In the genomic region with DNA sequence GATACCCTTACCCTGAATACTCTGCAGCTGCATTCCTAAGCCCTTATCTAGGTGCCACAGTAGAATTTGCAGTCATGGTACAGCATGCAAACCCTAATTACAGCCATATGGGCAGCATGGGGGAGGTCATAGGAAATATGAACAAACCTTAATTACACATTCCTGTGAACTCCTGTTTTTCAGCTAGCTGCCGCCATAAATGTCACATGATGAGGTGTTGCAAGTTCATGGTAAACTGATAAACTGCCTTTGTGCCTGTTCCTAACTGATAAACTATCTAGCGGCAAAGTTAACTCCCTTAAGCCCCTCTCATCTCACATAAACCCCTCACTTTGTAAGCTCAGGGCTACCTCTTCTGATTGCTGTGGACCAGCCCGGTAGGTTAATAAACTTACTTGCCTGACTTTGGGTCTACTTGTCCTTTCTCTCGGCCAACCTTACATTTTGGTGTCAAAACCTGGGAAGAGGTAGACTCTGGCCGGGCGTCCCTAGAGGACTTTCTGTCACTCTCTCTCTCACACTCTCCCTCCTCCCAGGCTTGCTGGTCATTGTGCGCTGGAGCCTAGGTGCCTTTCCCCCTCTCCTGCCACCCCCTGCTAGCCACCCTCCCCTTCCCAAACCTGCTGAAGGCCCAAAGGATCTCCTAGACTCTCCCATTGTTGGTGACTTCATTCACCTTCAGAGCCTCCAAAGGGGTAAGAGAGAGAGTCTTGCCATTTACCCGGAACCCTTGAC, we compare ENCODE assay signal across 1 cellular context.
TF ChIP-seq lines count a peak whose summit lies in the region.

No MANE protein-coding gene starts in this region.

TF ChIP-seq in K562, 482 proteins besides CTCF, POLR2A, EP300 and RAD21 (continues in another document):
- TF ChIP-seq, protein P1, sequence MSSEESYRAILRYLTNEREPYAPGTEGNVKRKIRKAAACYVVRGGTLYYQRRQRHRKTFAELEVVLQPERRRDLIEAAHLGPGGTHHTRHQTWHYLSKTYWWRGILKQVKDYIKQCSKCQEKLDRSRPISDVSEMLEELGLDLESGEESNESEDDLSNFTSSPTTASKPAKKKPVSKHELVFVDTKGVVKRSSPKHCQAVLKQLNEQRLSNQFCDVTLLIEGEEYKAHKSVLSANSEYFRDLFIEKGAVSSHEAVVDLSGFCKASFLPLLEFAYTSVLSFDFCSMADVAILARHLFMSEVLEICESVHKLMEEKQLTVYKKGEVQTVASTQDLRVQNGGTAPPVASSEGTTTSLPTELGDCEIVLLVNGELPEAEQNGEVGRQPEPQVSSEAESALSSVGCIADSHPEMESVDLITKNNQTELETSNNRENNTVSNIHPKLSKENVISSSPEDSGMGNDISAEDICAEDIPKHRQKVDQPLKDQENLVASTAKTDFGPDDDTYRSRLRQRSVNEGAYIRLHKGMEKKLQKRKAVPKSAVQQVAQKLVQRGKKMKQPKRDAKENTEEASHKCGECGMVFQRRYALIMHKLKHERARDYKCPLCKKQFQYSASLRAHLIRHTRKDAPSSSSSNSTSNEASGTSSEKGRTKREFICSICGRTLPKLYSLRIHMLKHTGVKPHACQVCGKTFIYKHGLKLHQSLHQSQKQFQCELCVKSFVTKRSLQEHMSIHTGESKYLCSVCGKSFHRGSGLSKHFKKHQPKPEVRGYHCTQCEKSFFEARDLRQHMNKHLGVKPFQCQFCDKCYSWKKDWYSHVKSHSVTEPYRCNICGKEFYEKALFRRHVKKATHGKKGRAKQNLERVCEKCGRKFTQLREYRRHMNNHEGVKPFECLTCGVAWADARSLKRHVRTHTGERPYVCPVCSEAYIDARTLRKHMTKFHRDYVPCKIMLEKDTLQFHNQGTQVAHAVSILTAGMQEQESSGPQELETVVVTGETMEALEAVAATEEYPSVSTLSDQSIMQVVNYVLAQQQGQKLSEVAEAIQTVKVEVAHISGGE (CRISPR knock-in tag; IDR thresholded peaks at IDR 0.05): peak in 1 of 3 experiments; percentile 61; a peak in 2 of 6 replicates
- TF ChIP-seq, protein P2, sequence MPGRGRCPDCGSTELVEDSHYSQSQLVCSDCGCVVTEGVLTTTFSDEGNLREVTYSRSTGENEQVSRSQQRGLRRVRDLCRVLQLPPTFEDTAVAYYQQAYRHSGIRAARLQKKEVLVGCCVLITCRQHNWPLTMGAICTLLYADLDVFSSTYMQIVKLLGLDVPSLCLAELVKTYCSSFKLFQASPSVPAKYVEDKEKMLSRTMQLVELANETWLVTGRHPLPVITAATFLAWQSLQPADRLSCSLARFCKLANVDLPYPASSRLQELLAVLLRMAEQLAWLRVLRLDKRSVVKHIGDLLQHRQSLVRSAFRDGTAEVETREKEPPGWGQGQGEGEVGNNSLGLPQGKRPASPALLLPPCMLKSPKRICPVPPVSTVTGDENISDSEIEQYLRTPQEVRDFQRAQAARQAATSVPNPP (IDR thresholded peaks at IDR 0.05; ENCODE audit: borderline replicate concordance, insufficient read depth, insufficient read length): no peak
- TF ChIP-seq CEBPB (tag; IDR thresholded peaks at IDR 0.05): peak; percentile 78
- TF ChIP-seq, protein P3, sequence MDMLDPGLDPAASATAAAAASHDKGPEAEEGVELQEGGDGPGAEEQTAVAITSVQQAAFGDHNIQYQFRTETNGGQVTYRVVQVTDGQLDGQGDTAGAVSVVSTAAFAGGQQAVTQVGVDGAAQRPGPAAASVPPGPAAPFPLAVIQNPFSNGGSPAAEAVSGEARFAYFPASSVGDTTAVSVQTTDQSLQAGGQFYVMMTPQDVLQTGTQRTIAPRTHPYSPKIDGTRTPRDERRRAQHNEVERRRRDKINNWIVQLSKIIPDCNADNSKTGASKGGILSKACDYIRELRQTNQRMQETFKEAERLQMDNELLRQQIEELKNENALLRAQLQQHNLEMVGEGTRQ (CRISPR knock-in tag; IDR thresholded peaks at IDR 0.05): peak; percentile 63
- TF ChIP-seq, protein P4, sequence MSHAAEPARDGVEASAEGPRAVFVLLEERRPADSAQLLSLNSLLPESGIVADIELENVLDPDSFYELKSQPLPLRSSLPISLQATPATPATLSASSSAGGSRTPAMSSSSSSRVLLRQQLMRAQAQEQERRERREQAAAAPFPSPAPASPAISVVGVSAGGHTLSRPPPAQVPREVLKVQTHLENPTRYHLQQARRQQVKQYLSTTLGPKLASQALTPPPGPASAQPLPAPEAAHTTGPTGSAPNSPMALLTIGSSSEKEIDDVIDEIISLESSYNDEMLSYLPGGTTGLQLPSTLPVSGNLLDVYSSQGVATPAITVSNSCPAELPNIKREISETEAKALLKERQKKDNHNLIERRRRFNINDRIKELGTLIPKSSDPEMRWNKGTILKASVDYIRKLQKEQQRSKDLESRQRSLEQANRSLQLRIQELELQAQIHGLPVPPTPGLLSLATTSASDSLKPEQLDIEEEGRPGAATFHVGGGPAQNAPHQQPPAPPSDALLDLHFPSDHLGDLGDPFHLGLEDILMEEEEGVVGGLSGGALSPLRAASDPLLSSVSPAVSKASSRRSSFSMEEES (CRISPR knock-in tag; IDR thresholded peaks at IDR 0.05): peak; percentile 84
- peak; percentile 77 for TF ChIP-seq TAL1 (IDR thresholded peaks at IDR 0.05)
- no peak for TF ChIP-seq ZNF121 (CRISPR knock-in tag; conservative IDR thresholded peaks at IDR 0.05)
- TF ChIP-seq MTA2 (IDR thresholded peaks at IDR 0.05; ENCODE audit: low read depth): peak; percentile 44; the same call in 1 of the 2 replicates
- no peak for TF ChIP-seq ARHGAP35 (IDR thresholded peaks at IDR 0.05; ENCODE audit: partially characterized antibody)
- TF ChIP-seq, protein P5, sequence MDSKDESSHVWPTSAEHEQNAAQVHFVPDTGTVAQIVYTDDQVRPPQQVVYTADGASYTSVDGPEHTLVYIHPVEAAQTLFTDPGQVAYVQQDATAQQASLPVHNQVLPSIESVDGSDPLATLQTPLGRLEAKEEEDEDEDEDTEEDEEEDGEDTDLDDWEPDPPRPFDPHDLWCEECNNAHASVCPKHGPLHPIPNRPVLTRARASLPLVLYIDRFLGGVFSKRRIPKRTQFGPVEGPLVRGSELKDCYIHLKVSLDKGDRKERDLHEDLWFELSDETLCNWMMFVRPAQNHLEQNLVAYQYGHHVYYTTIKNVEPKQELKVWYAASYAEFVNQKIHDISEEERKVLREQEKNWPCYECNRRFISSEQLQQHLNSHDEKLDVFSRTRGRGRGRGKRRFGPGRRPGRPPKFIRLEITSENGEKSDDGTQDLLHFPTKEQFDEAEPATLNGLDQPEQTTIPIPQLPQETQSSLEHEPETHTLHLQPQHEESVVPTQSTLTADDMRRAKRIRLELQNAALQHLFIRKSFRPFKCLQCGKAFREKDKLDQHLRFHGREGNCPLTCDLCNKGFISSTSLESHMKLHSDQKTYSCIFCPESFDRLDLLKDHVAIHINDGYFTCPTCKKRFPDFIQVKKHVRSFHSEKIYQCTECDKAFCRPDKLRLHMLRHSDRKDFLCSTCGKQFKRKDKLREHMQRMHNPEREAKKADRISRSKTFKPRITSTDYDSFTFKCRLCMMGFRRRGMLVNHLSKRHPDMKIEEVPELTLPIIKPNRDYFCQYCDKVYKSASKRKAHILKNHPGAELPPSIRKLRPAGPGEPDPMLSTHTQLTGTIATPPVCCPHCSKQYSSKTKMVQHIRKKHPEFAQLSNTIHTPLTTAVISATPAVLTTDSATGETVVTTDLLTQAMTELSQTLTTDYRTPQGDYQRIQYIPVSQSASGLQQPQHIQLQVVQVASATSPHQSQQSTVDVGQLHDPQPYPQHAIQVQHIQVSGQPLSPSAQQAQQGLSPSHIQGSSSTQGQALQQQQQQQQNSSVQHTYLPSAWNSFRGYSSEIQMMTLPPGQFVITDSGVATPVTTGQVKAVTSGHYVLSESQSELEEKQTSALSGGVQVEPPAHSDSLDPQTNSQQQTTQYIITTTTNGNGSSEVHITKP (IDR thresholded peaks at IDR 0.05; ENCODE audit: partially characterized antibody): peak; percentile 12
- no peak for TF ChIP-seq PHF21A (IDR thresholded peaks at IDR 0.05; ENCODE audit: borderline replicate concordance, low read depth)
- 0 out of 2 replicates have a peak, but pooled peaks have one; percentile 24 for TF ChIP-seq DMBX1 (CRISPR knock-in tag; IDR thresholded peaks at IDR 0.05; ENCODE audit: borderline replicate concordance)
- TF ChIP-seq SOX6 (IDR thresholded peaks at IDR 0.05): peak; percentile 46
- TF ChIP-seq SMARCE1 (IDR thresholded peaks at IDR 0.05): peak; percentile 33; the same call in 1 of the 2 replicates
- TF ChIP-seq TEAD4 (IDR thresholded peaks at IDR 0.05; ENCODE audit: low read length): peak; percentile 72
- TF ChIP-seq TEAD4 (CRISPR knock-in tag; IDR thresholded peaks at IDR 0.05; ENCODE audit: borderline replicate concordance): no peak
- TF ChIP-seq, protein P6, sequence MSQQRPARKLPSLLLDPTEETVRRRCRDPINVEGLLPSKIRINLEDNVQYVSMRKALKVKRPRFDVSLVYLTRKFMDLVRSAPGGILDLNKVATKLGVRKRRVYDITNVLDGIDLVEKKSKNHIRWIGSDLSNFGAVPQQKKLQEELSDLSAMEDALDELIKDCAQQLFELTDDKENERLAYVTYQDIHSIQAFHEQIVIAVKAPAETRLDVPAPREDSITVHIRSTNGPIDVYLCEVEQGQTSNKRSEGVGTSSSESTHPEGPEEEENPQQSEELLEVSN (IDR thresholded peaks at IDR 0.05; ENCODE audit: borderline replicate concordance in 1 of 2, extremely low read depth in 1 of 2, insufficient read depth in 1 of 2, insufficient read length in 1 of 2, low read depth in 1 of 2, low read length in 1 of 2, poor library complexity in 1 of 2, severe bottlenecking in 1 of 2): peak; percentile 26 to 37
- TF ChIP-seq, protein P7, sequence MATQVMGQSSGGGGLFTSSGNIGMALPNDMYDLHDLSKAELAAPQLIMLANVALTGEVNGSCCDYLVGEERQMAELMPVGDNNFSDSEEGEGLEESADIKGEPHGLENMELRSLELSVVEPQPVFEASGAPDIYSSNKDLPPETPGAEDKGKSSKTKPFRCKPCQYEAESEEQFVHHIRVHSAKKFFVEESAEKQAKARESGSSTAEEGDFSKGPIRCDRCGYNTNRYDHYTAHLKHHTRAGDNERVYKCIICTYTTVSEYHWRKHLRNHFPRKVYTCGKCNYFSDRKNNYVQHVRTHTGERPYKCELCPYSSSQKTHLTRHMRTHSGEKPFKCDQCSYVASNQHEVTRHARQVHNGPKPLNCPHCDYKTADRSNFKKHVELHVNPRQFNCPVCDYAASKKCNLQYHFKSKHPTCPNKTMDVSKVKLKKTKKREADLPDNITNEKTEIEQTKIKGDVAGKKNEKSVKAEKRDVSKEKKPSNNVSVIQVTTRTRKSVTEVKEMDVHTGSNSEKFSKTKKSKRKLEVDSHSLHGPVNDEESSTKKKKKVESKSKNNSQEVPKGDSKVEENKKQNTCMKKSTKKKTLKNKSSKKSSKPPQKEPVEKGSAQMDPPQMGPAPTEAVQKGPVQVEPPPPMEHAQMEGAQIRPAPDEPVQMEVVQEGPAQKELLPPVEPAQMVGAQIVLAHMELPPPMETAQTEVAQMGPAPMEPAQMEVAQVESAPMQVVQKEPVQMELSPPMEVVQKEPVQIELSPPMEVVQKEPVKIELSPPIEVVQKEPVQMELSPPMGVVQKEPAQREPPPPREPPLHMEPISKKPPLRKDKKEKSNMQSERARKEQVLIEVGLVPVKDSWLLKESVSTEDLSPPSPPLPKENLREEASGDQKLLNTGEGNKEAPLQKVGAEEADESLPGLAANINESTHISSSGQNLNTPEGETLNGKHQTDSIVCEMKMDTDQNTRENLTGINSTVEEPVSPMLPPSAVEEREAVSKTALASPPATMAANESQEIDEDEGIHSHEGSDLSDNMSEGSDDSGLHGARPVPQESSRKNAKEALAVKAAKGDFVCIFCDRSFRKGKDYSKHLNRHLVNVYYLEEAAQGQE (CRISPR knock-in tag; IDR thresholded peaks at IDR 0.05; ENCODE audit: low read depth): no peak
- no peak for TF ChIP-seq MCM5 (IDR thresholded peaks at IDR 0.05; ENCODE audit: low read depth)
- peak; percentile 81 for TF ChIP-seq CBFA2T3 (IDR thresholded peaks at IDR 0.05)
- TF ChIP-seq ZKSCAN3 (CRISPR knock-in tag; IDR thresholded peaks at IDR 0.05): no peak
- TF ChIP-seq NCOR1 (IDR thresholded peaks at IDR 0.05): peak; percentile 63
- TF ChIP-seq CHCHD3 (CRISPR knock-in tag; IDR thresholded peaks at IDR 0.05): no peak
- TF ChIP-seq, protein P8, sequence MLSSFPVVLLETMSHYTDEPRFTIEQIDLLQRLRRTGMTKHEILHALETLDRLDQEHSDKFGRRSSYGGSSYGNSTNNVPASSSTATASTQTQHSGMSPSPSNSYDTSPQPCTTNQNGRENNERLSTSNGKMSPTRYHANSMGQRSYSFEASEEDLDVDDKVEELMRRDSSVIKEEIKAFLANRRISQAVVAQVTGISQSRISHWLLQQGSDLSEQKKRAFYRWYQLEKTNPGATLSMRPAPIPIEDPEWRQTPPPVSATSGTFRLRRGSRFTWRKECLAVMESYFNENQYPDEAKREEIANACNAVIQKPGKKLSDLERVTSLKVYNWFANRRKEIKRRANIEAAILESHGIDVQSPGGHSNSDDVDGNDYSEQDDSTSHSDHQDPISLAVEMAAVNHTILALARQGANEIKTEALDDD (IDR thresholded peaks at IDR 0.05): peak; percentile 30; the same call in 1 of the 2 replicates
- peak; percentile 51; the same call in 1 of the 2 replicates for TF ChIP-seq FOSL1 (tag; conservative IDR thresholded peaks at IDR 0.05)
- TF ChIP-seq, protein P9, sequence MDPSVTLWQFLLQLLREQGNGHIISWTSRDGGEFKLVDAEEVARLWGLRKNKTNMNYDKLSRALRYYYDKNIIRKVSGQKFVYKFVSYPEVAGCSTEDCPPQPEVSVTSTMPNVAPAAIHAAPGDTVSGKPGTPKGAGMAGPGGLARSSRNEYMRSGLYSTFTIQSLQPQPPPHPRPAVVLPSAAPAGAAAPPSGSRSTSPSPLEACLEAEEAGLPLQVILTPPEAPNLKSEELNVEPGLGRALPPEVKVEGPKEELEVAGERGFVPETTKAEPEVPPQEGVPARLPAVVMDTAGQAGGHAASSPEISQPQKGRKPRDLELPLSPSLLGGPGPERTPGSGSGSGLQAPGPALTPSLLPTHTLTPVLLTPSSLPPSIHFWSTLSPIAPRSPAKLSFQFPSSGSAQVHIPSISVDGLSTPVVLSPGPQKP (CRISPR knock-in tag; IDR thresholded peaks at IDR 0.05): no peak
- no peak for TF ChIP-seq JUND (IDR thresholded peaks at IDR 0.05; ENCODE audit: borderline replicate concordance, low read depth, low read length)
- TF ChIP-seq JUND (tag; IDR thresholded peaks at IDR 0.05; ENCODE audit: borderline replicate concordance, low read depth, low read length): peak; percentile 20; the same call in 1 of the 3 replicates
- peak; percentile 41; the same call in 1 of the 2 replicates for TF ChIP-seq FOXM1 (IDR thresholded peaks at IDR 0.05; ENCODE audit: low read depth)
- TF ChIP-seq FOXM1 (CRISPR knock-in tag; IDR thresholded peaks at IDR 0.05; ENCODE audit: low read depth): no peak
- peak; percentile 77 for TF ChIP-seq ZNF263 (CRISPR knock-in tag; IDR thresholded peaks at IDR 0.05; ENCODE audit: borderline replicate concordance)
- 0 out of 2 replicates have a peak, but pooled peaks have one; percentile 35 for TF ChIP-seq ZNF589 (CRISPR knock-in tag; IDR thresholded peaks at IDR 0.05; ENCODE audit: low read depth)
- TF ChIP-seq, protein P10, sequence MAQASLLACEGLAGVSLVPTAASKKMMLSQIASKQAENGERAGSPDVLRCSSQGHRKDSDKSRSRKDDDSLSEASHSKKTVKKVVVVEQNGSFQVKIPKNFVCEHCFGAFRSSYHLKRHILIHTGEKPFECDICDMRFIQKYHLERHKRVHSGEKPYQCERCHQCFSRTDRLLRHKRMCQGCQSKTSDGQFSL (CRISPR knock-in tag; IDR thresholded peaks at IDR 0.05): no peak
- TF ChIP-seq, protein P10 (tag; IDR thresholded peaks at IDR 0.05): no peak
- peak; percentile 52; the same call in 1 of the 2 replicates for TF ChIP-seq SMARCA4 (IDR thresholded peaks at IDR 0.05)
- peak; percentile 44; the same call in 1 of the 2 replicates for TF ChIP-seq RAD51 (IDR thresholded peaks at IDR 0.05; ENCODE audit: borderline replicate concordance, low read depth)
- TF ChIP-seq NFIC (IDR thresholded peaks at IDR 0.05): peak; percentile 19; the same call in 1 of the 2 replicates
- TF ChIP-seq XRCC5 (IDR thresholded peaks at IDR 0.05; ENCODE audit: low read depth, low read length): no peak
